8 cellular contexts compared by ENCODE assay signal in the genomic region with DNA sequence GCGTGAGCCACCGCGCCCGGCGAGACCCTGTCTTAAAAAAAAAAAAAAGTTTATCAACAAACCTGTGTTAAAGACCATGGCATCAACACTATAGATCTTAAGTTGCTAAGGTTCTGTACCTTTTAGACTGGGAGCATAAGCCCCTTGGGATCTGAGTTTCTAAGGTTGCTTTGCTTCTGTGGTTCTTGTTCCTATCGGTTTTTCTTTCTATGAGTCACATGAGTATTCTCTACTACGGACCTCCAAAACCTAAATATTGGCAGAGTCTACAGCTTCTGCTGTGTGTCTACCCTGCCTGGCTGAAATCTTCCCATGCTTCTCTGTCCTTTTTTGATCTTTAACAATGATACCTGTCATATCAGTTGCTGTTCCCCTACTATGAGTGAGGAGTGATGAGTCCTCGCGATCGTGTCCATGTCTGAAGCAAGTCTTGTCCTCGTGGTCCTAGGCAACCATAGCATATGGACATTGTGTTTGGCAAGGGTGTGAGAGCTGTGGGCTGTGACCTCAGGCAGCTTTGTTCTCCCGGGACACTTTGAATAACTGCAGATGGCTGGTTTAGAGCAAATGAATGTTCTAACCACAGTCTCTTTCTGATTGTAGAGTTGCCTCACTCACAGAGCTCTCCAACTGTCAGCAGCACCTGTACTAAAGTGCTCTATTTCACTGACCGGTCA. TPM values are rescaled to one million over a fixed set of nuclear protein-coding genes. Genes with fewer than 3 reads are reported as not detected.
A peak's percentile ranks its signal among the peaks of the same experiment; 100 is the strongest.
DNase-seq lines count a peak whose midpoint lies in the region; ATAC-seq and TF ChIP-seq lines count a peak whose summit lies in the region.

No MANE protein-coding gene starts in this region.

- TF ChIP-seq POLR2A in testis (IDR thresholded peaks at IDR 0.05): no peak

- H3K4me1 ChIP-seq in heart right ventricle: peaks cover 0 to 59% (median 21%) of the 10 kb centered on the region in 9 donors
- no peaks in the 10 kb centered on the region for H3K4me1 ChIP-seq in testis

- no peak for TF ChIP-seq CTCF in GM12864 (IDR thresholded peaks at IDR 0.05; ENCODE audit: low read depth, low read length, missing control alignments)
- TF ChIP-seq CTCF in heart right ventricle (IDR thresholded peaks at IDR 0.05): no peak
- no peak for TF ChIP-seq CTCF in testis (IDR thresholded peaks at IDR 0.05)

- intact Hi-C loops in heart right ventricle (cut with DNase I) (no loop called here), testis (cut with DNase I; ENCODE audit: low total_unique reads) (no loop called here)

- H3K27me3 ChIP-seq in heart right ventricle: no peaks in the 10 kb centered on the region
- no peaks in the 10 kb centered on the region for H3K27me3 ChIP-seq in testis

- peak; percentile 42 for DNase-seq in GM12864 (ENCODE audit: low read depth)
- DNase-seq in HuH-7 (ENCODE audit: low spot score): peak; percentile 30
- no peak for DNase-seq in heart right ventricle
- no peak for DNase-seq in testis
- DNase-seq in NCI-H2196 treated with DMSO at 0.1 percent for 48 hours (lab: John Stamatoyannopoulos, UW; ENCODE audit: unreplicated experiment): no peak
- no peak for DNase-seq in iPS-NIHi7 (ENCODE audit: extremely low spot score)
- DNase-seq in NK-92 treated with Interleukin-12 subunit alpha and Interleukin-12 subunit beta, amount 100 ng/mL, for 24 hours (lab: John Stamatoyannopoulos, UW): no peak

- H3K27ac ChIP-seq in heart right ventricle (peak overlapping the region in 9 of 10 donors; percentile 41 to 69 (median 59)), testis (no peak overlapping the region)

- H3K9me3 ChIP-seq in heart right ventricle: peaks cover 0 to 3% (median 0%) of the 10 kb centered on the region in 11 donors
- no peaks in the 10 kb centered on the region for H3K9me3 ChIP-seq in testis

- H3K36me3 ChIP-seq in heart right ventricle: peaks cover 0 to 40% (median 9%) of the 10 kb centered on the region in 9 donors
- no peaks in the 10 kb centered on the region for H3K36me3 ChIP-seq in testis (ENCODE audit: low read depth, missing control alignments)

- ATAC-seq in GM21529 (IDR thresholded peaks at IDR 0.05; ENCODE audit: unreplicated experiment): peak; percentile 86
- peak; percentile 28 to 85 (median 52) for ATAC-seq in heart right ventricle

- peak overlapping the region; percentile 36; the same call in 1 of the 2 replicates for H3K4me3 ChIP-seq in GM12864 (ENCODE audit: low read depth, low read length)
- no peak overlapping the region for H3K4me3 ChIP-seq in heart right ventricle
- no peak overlapping the region for H3K4me3 ChIP-seq in testis

- WGBS in heart right ventricle, 2 donors: 67 to 69% methylated on average over 13 of the region's 13 CpGs
- WGBS in testis, 2 donors: 86 to 93% methylated on average over 13 of the region's 13 CpGs

RNA-seq across cellular contexts. Expression of a gene that starts 9.0 kb away (rescaled TPM):
- total RNA-seq in heart right ventricle (100 to 1,000 TPM; 128 to 191 (median 171) TPM), testis (10 to 100 TPM; 20.9 to 21.9 TPM)
- polyA plus RNA-seq in heart right ventricle (10 to 100 TPM; 27.4 to 46.4 TPM), testis (ENCODE audit: insufficient read depth, low read depth, low replicate concordance) (23.2 TPM)

RNA-seq across cellular contexts. Expression of a gene that starts 57.6 kb away (rescaled TPM):
- total RNA-seq in heart right ventricle: 1 to 10 TPM; 1.2 to 3.5 (median 1.9) TPM
- polyA plus RNA-seq in heart right ventricle: 1 to 10 TPM; 1.0 to 2.2 TPM
- 10 to 100 TPM; 31.2 to 59.5 TPM for total RNA-seq in testis
- polyA plus RNA-seq in testis (ENCODE audit: insufficient read depth, low read depth, low replicate concordance): 97.8 TPM

RNA-seq across cellular contexts. Expression of a gene that starts 57.9 kb away (rescaled TPM):
- 10 to 100 TPM in 1 of 10 donors, 1 to 10 TPM in 9; 5.8 to 10.5 (median 8.0) TPM for total RNA-seq in heart right ventricle
- 1 to 10 TPM; 5.2 to 7.3 TPM for polyA plus RNA-seq in heart right ventricle
- 10 to 100 TPM; 14.8 to 20.8 TPM for total RNA-seq in testis
- 18.7 TPM for polyA plus RNA-seq in testis (ENCODE audit: insufficient read depth, low read depth, low replicate concordance)

Comparison
In these comparisons a context has a peak if more than half of its experiments do, and no peak if none do; other contexts are left out.
1. DNase-seq: peak in GM12864 (single experiment) and HuH-7 (single experiment); none in heart right ventricle (0 of 2), testis (single experiment), NCI-H2196 treated with DMSO at 0.1 percent for 48 hours (single experiment), iPS-NIHi7 (single experiment) and NK-92 treated with Interleukin-12 subunit alpha and Interleukin-12 subunit beta, amount 100 ng/mL, for 24 hours (single experiment).
2. H3K27ac ChIP-seq: peak in heart right ventricle (9 of 10); none in testis (0 of 2).
3. RNA of a gene that starts 9.0 kb away (total RNA-seq): 128 to 191 TPM in heart right ventricle; 20.9 to 21.9 TPM in testis; every median in the first group is over 4 times any median in the second.
4. RNA of a gene that starts 57.6 kb away (total RNA-seq): 31.2 to 59.5 TPM in testis; 1.2 to 3.5 TPM in heart right ventricle; every median in the first group is over 4 times any median in the second.